Comparison of ENCODE assay signal across 18 cellular contexts in genomic region chr2:109521751-109522374, GRCh38.
A peak's percentile ranks its signal among the peaks of the same experiment; 100 is the strongest.
DNase-seq lines count a peak whose midpoint lies in the region; ATAC-seq and TF ChIP-seq lines count a peak whose summit lies in the region.
"Had no signal": no experiment of that assay in that cellular context is flagged by ENCODE, and none has a peak within 500 bp of the region (broad histone marks: within the 10 kb centered on the region; RNA-seq: fewer than 3 reads in every experiment).

No MANE protein-coding gene starts in this region.

- no peak for ATAC-seq in activated naive CD8-positive, alpha-beta T cell treated with anti-CD3 and anti-CD28 coated beads, Interleukin-2, amount 10 ng/mL, durations not matched to agents 7 days and 5 days (ENCODE audit: low read depth)
- no peak for ATAC-seq in RWPE2 (ENCODE audit: low read depth)
- no peak for ATAC-seq in GM18870 (IDR thresholded peaks at IDR 0.05; ENCODE audit: unreplicated experiment)
- ATAC-seq: Panc1 had no signal

- H3K27ac ChIP-seq in RWPE2 (ENCODE audit: poor library complexity, severe bottlenecking) (no peak overlapping the region), mesendoderm (ENCODE audit: low read depth, low read length) (no peak overlapping the region), breast epithelium (no peak overlapping the region), SJCRH30 (no peak overlapping the region)
- H3K27ac ChIP-seq: 22Rv1; BLaER1 treated with 17β-estradiol and CSF1 and Interleukin-3, amounts not matched to agents 10 nM and 100 nM; SJSA1 had no signal

- no peak overlapping the region for H2BK120ac ChIP-seq in mesendoderm (ENCODE audit: low read depth, low read length)

- no peak overlapping the region for H3K4ac ChIP-seq in mesendoderm (ENCODE audit: low read depth, low read length)

- no CpG with 5 or more reads among the region's 17 CpGs for WGBS in mesendoderm (ENCODE audit: extremely low coverage, insufficient coverage, low lambda C conversion rate)

- no peaks in the 10 kb centered on the region for H3K9me3 Mint-ChIP-seq in activated naive CD8-positive, alpha-beta T cell treated with anti-CD3 and anti-CD28 coated beads, Interleukin-2, amount 10 ng/mL, durations not matched to agents 7 days and 5 days
- no peaks in the 10 kb centered on the region for H3K9me3 Mint-ChIP-seq in activated naive CD8-positive, alpha-beta T cell treated with anti-CD3 and anti-CD28 coated beads for 36 hours
- no peaks in the 10 kb centered on the region for H3K9me3 Mint-ChIP-seq in nephron progenitor cell
- H3K9me3 Mint-ChIP-seq: CD4-positive, alpha-beta memory T cell had no signal

- H3K4me3 Mint-ChIP-seq in activated naive CD8-positive, alpha-beta T cell treated with anti-CD3 and anti-CD28 coated beads, Interleukin-2, amount 10 ng/mL, durations not matched to agents 7 days and 5 days, result no peak overlapping the region
- H3K4me3 Mint-ChIP-seq in activated naive CD8-positive, alpha-beta T cell treated with anti-CD3 and anti-CD28 coated beads for 36 hours, result no peak overlapping the region
- H3K4me3 Mint-ChIP-seq in nephron progenitor cell, result no peak overlapping the region
- H3K4me3 Mint-ChIP-seq: CD4-positive, alpha-beta memory T cell had no signal

- no peak overlapping the region for H2BK15ac ChIP-seq in mesendoderm (replicated peaks; ENCODE audit: low read depth)

- H3K27me3 Mint-ChIP-seq in activated naive CD8-positive, alpha-beta T cell treated with anti-CD3 and anti-CD28 coated beads, Interleukin-2, amount 10 ng/mL, durations not matched to agents 7 days and 5 days, result no peaks in the 10 kb centered on the region
- H3K27me3 Mint-ChIP-seq in activated naive CD8-positive, alpha-beta T cell treated with anti-CD3 and anti-CD28 coated beads for 36 hours, result no peaks in the 10 kb centered on the region
- no peaks in the 10 kb centered on the region for H3K27me3 Mint-ChIP-seq in nephron progenitor cell (ENCODE audit: low read depth, poor library complexity)

- no peak for TF ChIP-seq POLR2A in breast epithelium (IDR thresholded peaks at IDR 0.05)

- H4K5ac ChIP-seq in mesendoderm (ENCODE audit: low read length), result no peak overlapping the region

- no peaks in the 10 kb centered on the region for H3K4me1 ChIP-seq in RWPE2 (ENCODE audit: insufficient read depth, poor library complexity, severe bottlenecking)
- peaks cover 2% of the 10 kb centered on the region for H3K4me1 ChIP-seq in mesendoderm (ENCODE audit: control insufficient read depth, low read depth, low read length)
- H3K4me1 ChIP-seq in breast epithelium, result no peaks in the 10 kb centered on the region
- no peaks in the 10 kb centered on the region for H3K4me1 ChIP-seq in SJCRH30
- H3K4me1 ChIP-seq: SJSA1 had no signal

- H3K79me2 ChIP-seq in mesendoderm (ENCODE audit: control insufficient read depth, insufficient read depth, low read length), result no peaks in the 10 kb centered on the region

- no peak overlapping the region for H2AK5ac ChIP-seq in mesendoderm (ENCODE audit: low read length)

- H4K8ac ChIP-seq in mesendoderm (ENCODE audit: low read depth, low read length), result no peak overlapping the region

- no peak overlapping the region for H3K56ac ChIP-seq in mesendoderm (ENCODE audit: low read length)

- intact Hi-C loops in breast epithelium (cut with DNase I; ENCODE audit: low total_unique reads), result no loop called here

- no peak overlapping the region for H3K18ac ChIP-seq in mesendoderm (ENCODE audit: low read length)

- H2BK5ac ChIP-seq in mesendoderm (ENCODE audit: low read length), result no peak overlapping the region

- H3K9me3 ChIP-seq in RWPE2 (ENCODE audit: severe bottlenecking), result no peaks in the 10 kb centered on the region
- no peaks in the 10 kb centered on the region for H3K9me3 ChIP-seq in breast epithelium
- no peaks in the 10 kb centered on the region for H3K9me3 ChIP-seq in SJCRH30 (replicated peaks)
- H3K9me3 ChIP-seq: BLaER1 treated with 17β-estradiol and CSF1 and Interleukin-3, amounts not matched to agents 10 nM and 100 nM; HAP-1; SJSA1 had no signal

- no peaks in the 10 kb centered on the region for H3K79me1 ChIP-seq in mesendoderm (ENCODE audit: low read length)

- no peaks in the 10 kb centered on the region for H3K27me3 ChIP-seq in RWPE2 (ENCODE audit: insufficient read depth, poor library complexity, severe bottlenecking)
- H3K27me3 ChIP-seq in mesendoderm (ENCODE audit: insufficient read depth, low read length, poor library complexity), result no peaks in the 10 kb centered on the region
- H3K27me3 ChIP-seq in breast epithelium, result no peaks in the 10 kb centered on the region
- no peaks in the 10 kb centered on the region for H3K27me3 ChIP-seq in SJCRH30
- H3K27me3 ChIP-seq: BLaER1 treated with 17β-estradiol and CSF1 and Interleukin-3, amounts not matched to agents 10 nM and 100 nM; SJSA1 had no signal

- peak; percentile 2 for DNase-seq in activated naive CD8-positive, alpha-beta T cell treated with anti-CD3 and anti-CD28 coated beads, Interleukin-2, amount 10 ng/mL, durations not matched to agents 7 days and 5 days
- no peak for DNase-seq in activated naive CD8-positive, alpha-beta T cell treated with anti-CD3 and anti-CD28 coated beads for 36 hours
- DNase-seq in RWPE2 (ENCODE audit: low spot score) (peak; percentile 12), nephron progenitor cell (no peak), mesendoderm (no peak), breast epithelium (ENCODE audit: low spot score in 2 of 2) (no peak), SJCRH30 (no peak)
- DNase-seq: ACHN; CD4-positive, alpha-beta memory T cell; Kasumi-1; NCI-H446; NK-92 treated with Interleukin-12 subunit alpha and Interleukin-12 subunit beta, amount 100 ng/mL, for 24 hours had no signal

- H3K4me1 Mint-ChIP-seq in activated naive CD8-positive, alpha-beta T cell treated with anti-CD3 and anti-CD28 coated beads, Interleukin-2, amount 10 ng/mL, durations not matched to agents 7 days and 5 days, result no peaks in the 10 kb centered on the region
- no peaks in the 10 kb centered on the region for H3K4me1 Mint-ChIP-seq in activated naive CD8-positive, alpha-beta T cell treated with anti-CD3 and anti-CD28 coated beads for 36 hours
- peaks cover 23% of the 10 kb centered on the region for H3K4me1 Mint-ChIP-seq in nephron progenitor cell
- H3K4me1 Mint-ChIP-seq: CD4-positive, alpha-beta memory T cell had no signal

- TF ChIP-seq CTCF in RWPE2 (IDR thresholded peaks at IDR 0.05; ENCODE audit: poor library complexity, severe bottlenecking) (no peak), nephron progenitor cell (IDR thresholded peaks at IDR 0.05) (no peak), breast epithelium (IDR thresholded peaks at IDR 0.05) (no peak)

- no peaks in the 10 kb centered on the region for H3K36me3 Mint-ChIP-seq in activated naive CD8-positive, alpha-beta T cell treated with anti-CD3 and anti-CD28 coated beads, Interleukin-2, amount 10 ng/mL, durations not matched to agents 7 days and 5 days
- H3K36me3 Mint-ChIP-seq in activated naive CD8-positive, alpha-beta T cell treated with anti-CD3 and anti-CD28 coated beads for 36 hours, result no peaks in the 10 kb centered on the region
- no peaks in the 10 kb centered on the region for H3K36me3 Mint-ChIP-seq in nephron progenitor cell (ENCODE audit: low read depth)
- H3K36me3 Mint-ChIP-seq: CD4-positive, alpha-beta memory T cell had no signal

- H3K9ac ChIP-seq in mesendoderm (ENCODE audit: low read length), result no peak overlapping the region
- H3K9ac ChIP-seq: BLaER1 treated with 17β-estradiol and CSF1 and Interleukin-3, amounts not matched to agents 10 nM and 100 nM had no signal

- no peak overlapping the region for H3K23ac ChIP-seq in mesendoderm (ENCODE audit: low read length)

- H3K4me3 ChIP-seq in RWPE2 (ENCODE audit: severe bottlenecking) (no peak overlapping the region), mesendoderm (ENCODE audit: low read length) (no peak overlapping the region), breast epithelium (no peak overlapping the region), SJCRH30 (no peak overlapping the region)
- H3K4me3 ChIP-seq: BLaER1 treated with 17β-estradiol and CSF1 and Interleukin-3, amounts not matched to agents 10 nM and 100 nM; HAP-1; SJSA1 had no signal

- H3K36me3 ChIP-seq in RWPE2 (ENCODE audit: low read depth) (no peaks in the 10 kb centered on the region), mesendoderm (ENCODE audit: control insufficient read depth, insufficient read depth, low read length) (no peaks in the 10 kb centered on the region), breast epithelium (no peaks in the 10 kb centered on the region), SJCRH30 (no peaks in the 10 kb centered on the region)
- H3K36me3 ChIP-seq: BLaER1 treated with 17β-estradiol and CSF1 and Interleukin-3, amounts not matched to agents 10 nM and 100 nM; HAP-1; SJSA1 had no signal

- no peak overlapping the region for H3K27ac Mint-ChIP-seq in activated naive CD8-positive, alpha-beta T cell treated with anti-CD3 and anti-CD28 coated beads, Interleukin-2, amount 10 ng/mL, durations not matched to agents 7 days and 5 days
- no peak overlapping the region for H3K27ac Mint-ChIP-seq in activated naive CD8-positive, alpha-beta T cell treated with anti-CD3 and anti-CD28 coated beads for 36 hours
- peak overlapping the region; percentile 72 for H3K27ac Mint-ChIP-seq in nephron progenitor cell

- POLR2A ChIA-PET in activated naive CD8-positive, alpha-beta T cell treated with anti-CD3 and anti-CD28 coated beads, Interleukin-2, amount 10 ng/mL, durations not matched to agents 7 days and 5 days (lab: Charles Lee), result no interaction called here

- H3K4me2 ChIP-seq in mesendoderm (ENCODE audit: low read length), result no peak overlapping the region

Comparison
In these comparisons a context has a peak if more than half of its experiments do, and no peak if none do; other contexts are left out.
1. DNase-seq: peak in activated naive CD8-positive, alpha-beta T cell treated with anti-CD3 and anti-CD28 coated beads, Interleukin-2, amount 10 ng/mL, durations not matched to agents 7 days and 5 days (single experiment) and RWPE2 (single experiment); none in activated naive CD8-positive, alpha-beta T cell treated with anti-CD3 and anti-CD28 coated beads for 36 hours (single experiment), nephron progenitor cell (single experiment), mesendoderm (single experiment), breast epithelium (0 of 2) and SJCRH30 (0 of 2).